ENCODE assay signal across 10 cellular contexts in the genomic region with DNA sequence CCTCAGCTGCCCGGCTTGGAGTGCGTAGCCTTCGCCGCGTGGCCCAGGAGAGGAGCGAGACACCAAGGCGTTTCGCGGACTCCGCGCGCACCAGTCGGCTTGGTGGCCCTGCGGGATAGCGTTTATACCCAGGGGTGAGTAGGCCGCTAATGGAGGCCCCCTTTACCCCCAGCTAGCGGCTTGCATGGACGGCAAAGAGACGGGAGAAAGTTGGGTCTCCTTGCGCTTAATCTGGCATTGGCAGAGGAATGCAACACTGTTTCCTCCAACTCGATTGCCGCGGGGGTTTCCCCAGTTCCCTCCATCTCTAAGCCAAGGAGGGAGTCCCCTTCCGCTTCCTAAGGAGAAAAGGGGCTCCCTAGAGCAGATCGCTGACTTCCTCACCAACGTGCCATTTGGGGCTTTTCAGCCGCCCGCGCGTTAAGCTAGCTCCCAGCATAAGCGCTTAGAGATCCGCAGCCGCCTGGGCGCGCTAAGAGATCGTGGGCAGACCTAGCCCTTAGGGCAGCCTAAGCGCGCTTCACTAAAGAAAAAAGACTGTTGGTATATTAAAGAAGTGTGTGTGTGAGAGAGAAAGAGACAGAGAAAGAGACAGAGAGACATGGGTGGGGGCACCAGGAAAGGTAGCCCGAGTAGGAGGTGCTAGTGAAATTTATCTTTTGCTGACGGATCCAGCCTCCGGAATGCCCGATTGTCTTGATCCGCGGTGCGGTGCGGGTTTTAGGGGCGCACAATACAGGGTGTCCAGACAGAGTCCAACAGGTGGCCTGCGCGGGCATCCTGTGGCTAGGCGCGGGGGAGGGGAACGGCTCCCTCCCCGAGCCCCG.
A peak's percentile ranks its signal among the peaks of the same experiment; 100 is the strongest.
DNase-seq lines count a peak whose midpoint lies in the region; ATAC-seq and TF ChIP-seq lines count a peak whose summit lies in the region.
"Had no signal": no experiment of that assay in that cellular context is flagged by ENCODE, and none has a peak within 500 bp of the region (broad histone marks: within the 10 kb centered on the region; RNA-seq: fewer than 3 reads in every experiment).

No MANE protein-coding gene starts in this region.

- TF ChIP-seq EP300 in transverse colon (IDR thresholded peaks at IDR 0.05; ENCODE audit: low read depth): no peak

- H3K9me3 ChIP-seq in transverse colon: no peaks in the 10 kb centered on the region

- DNase-seq in activated CD4-positive, alpha-beta T cell treated with anti-CD3 and anti-CD28 coated beads for 36 hours: peak; percentile 11
- DNase-seq in activated CD4-positive, alpha-beta T cell treated with anti-CD3 and anti-CD28 coated beads for 48 hours: no peak
- DNase-seq in cerebellum (ENCODE audit: low spot score): peak; percentile 2
- DNase-seq in medulla oblongata (ENCODE audit: extremely low spot score): peak; percentile 33
- no peak for DNase-seq in transverse colon
- DNase-seq in NCI-H774 (lab: John Stamatoyannopoulos, UW): no peak
- no peak for DNase-seq in RPMI8226
- DNase-seq: T-helper 1 cell had no signal

- peaks cover 56% of the 10 kb centered on the region for H3K27me3 Mint-ChIP-seq in activated CD4-positive, alpha-beta T cell treated with anti-CD3 and anti-CD28 coated beads for 36 hours

- no peak for TF ChIP-seq POLR2A in transverse colon (IDR thresholded peaks at IDR 0.05)

- POLR2A ChIA-PET in activated CD4-positive, alpha-beta T cell treated with anti-CD3 and anti-CD28 coated beads for 36 hours (lab: Charles Lee): no interaction called here

- peaks cover 10 to 26% (median 23%) of the 10 kb centered on the region in 4 donors for H3K4me1 ChIP-seq in transverse colon
- H3K4me1 ChIP-seq: BLaER1 treated with 17β-estradiol and CSF1 and Interleukin-3, amounts not matched to agents 10 nM and 100 nM had no signal

- H3K27ac ChIP-seq in transverse colon: no peak overlapping the region
- H3K27ac ChIP-seq: BLaER1 treated with 17β-estradiol and CSF1 and Interleukin-3, amounts not matched to agents 10 nM and 100 nM had no signal

- H3K36me3 ChIP-seq in transverse colon: no peaks in the 10 kb centered on the region
- H3K36me3 ChIP-seq: BLaER1 treated with 17β-estradiol and CSF1 and Interleukin-3, amounts not matched to agents 10 nM and 100 nM had no signal

- WGBS in transverse colon (ENCODE audit: low coverage in 1 of 2), 2 donors: 14% methylated on average over 41 of the region's 54 CpGs; no CpG with 5 or more reads in 1 of the 2 donors

- peak overlapping the region in 3 of 4 donors; percentile 26 to 55 (median 39) for H3K4me3 ChIP-seq in transverse colon
- H3K4me3 ChIP-seq: BLaER1 treated with 17β-estradiol and CSF1 and Interleukin-3, amounts not matched to agents 10 nM and 100 nM had no signal

- intact Hi-C loops in activated CD4-positive, alpha-beta T cell treated with anti-CD3 and anti-CD28 coated beads for 36 hours (cut with DNase I, micrococcal nuclease): no loop called here
- intact Hi-C loops in transverse colon (cut with DNase I; ENCODE audit: low total_unique reads): no loop called here

- CTCF ChIA-PET in activated CD4-positive, alpha-beta T cell treated with anti-CD3 and anti-CD28 coated beads for 36 hours (lab: Charles Lee): no interaction called here

- no peak for ATAC-seq in activated CD4-positive, alpha-beta T cell treated with anti-CD3 and anti-CD28 coated beads for 36 hours
- ATAC-seq in HG02885 (IDR thresholded peaks at IDR 0.05; ENCODE audit: poor library complexity, unreplicated experiment): no peak

- no peak for TF ChIP-seq CTCF in transverse colon (IDR thresholded peaks at IDR 0.05)

- peaks cover 97% of the 10 kb centered on the region for H3K27me3 ChIP-seq in transverse colon
- H3K27me3 ChIP-seq: BLaER1 treated with 17β-estradiol and CSF1 and Interleukin-3, amounts not matched to agents 10 nM and 100 nM had no signal

- no peak overlapping the region for H3K27ac Mint-ChIP-seq in activated CD4-positive, alpha-beta T cell treated with anti-CD3 and anti-CD28 coated beads for 36 hours

- in situ Hi-C loops in transverse colon (cut with MboI; ENCODE audit: low pct_ligation_motif_present in 1 of 4, low pct_unique_long_range_greater_than_20kb in 1 of 4, low sequenced_read_pairs in 3 of 4): no loop called here

- no peak overlapping the region for H3K4me3 Mint-ChIP-seq in activated CD4-positive, alpha-beta T cell treated with anti-CD3 and anti-CD28 coated beads for 36 hours

- no peaks in the 10 kb centered on the region for H3K36me3 Mint-ChIP-seq in activated CD4-positive, alpha-beta T cell treated with anti-CD3 and anti-CD28 coated beads for 36 hours (ENCODE audit: low read depth)

- no peaks in the 10 kb centered on the region for H3K4me1 Mint-ChIP-seq in activated CD4-positive, alpha-beta T cell treated with anti-CD3 and anti-CD28 coated beads for 36 hours

- H3K9me3 Mint-ChIP-seq in activated CD4-positive, alpha-beta T cell treated with anti-CD3 and anti-CD28 coated beads for 36 hours (ENCODE audit: low read depth): no peaks in the 10 kb centered on the region

Comparison
In these comparisons a context has a peak if more than half of its experiments do, and no peak if none do; other contexts are left out.
1. DNase-seq: peak in activated CD4-positive, alpha-beta T cell treated with anti-CD3 and anti-CD28 coated beads for 36 hours (single experiment), cerebellum (single experiment) and medulla oblongata (single experiment); none in activated CD4-positive, alpha-beta T cell treated with anti-CD3 and anti-CD28 coated beads for 48 hours (single experiment), transverse colon (single experiment), NCI-H774 (single experiment) and RPMI8226 (single experiment).